ENCODE assay signal across 8 cellular contexts in the genomic region with DNA sequence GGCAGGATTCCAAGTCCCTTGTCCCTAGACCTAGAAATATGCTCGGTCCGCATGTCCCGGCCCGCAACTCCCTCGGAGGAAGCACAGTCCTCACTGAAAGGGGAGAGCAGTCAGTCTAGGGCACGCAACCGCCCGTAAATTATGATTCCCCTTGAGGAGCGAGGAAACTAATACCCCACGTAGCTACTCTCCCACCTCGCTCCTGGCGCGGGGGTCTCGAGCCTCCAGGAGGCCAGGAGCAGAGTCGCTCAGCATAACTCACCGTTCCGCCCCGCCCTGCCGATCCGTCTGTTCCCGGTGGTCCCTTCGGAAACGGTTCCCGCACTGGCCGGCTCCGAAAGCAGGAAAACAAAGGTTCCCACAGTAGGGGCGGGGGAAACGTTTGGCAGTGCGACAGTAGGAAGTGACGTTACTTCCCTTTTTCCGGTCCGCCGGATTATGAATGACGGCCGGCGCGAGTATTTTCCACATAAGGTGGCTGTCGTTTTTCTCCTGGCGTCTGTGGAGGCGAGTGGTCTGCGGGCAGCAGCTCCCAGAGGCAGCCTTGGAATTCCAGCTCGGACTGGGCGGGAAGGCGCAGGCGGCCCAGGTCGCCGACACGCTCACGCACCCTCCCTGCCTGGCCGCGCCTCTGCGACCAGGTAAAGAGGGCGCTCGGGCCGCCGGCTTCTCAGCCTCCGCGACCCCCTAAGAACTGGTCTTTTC.
DNase-seq lines count a peak whose midpoint lies in the region; ATAC-seq lines count a peak whose summit lies in the region.

A gene with protein sequence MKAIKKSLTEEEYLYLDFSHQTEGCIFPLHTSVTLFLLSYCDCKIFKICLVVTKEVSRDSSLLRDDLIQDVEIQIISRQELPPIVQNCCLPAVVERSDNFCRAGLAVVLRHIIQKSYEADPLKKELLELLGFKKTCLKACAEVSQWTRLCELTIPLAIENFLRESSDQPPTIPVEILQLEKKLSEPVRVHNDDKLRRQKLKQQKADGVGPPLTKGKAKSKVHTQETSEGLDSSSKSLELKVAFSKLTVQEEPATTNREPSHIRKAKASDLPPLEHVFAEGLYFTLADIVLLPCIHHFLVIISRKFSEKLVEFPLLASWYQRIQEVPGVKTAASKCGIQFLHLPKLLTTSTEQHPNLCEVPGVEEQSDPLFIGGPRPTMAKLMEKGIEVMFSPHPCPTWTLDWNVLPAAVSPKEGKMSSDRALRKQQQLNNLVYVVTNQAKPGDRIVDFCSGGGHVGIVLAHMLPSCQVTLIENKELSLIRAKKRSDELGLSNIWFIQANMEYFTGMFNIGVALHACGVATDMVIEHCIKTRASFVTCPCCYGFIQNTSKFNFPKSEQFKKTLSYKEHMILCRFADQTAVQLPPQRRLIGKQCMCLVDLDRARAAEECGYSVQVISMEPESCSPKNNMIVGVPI (plus strand): TSS at position 409 of the 705 bp plus-strand sequence. CDS start 8,830 bp downstream, outside the sequence.
TSS of gene INTS12 (minus strand) at position 314 of the 705 bp plus-strand sequence. CDS start 8,684 bp downstream, outside the sequence.

- H3K4me2 ChIP-seq in BLaER1, result peak within 1 kb of the TSS; percentile 89

- peak within 1 kb of the TSS; percentile 86 for H3K27ac ChIP-seq in BLaER1

- peak; percentile 93 for DNase-seq in NCI-H69 (lab: John Stamatoyannopoulos, UW)
- DNase-seq in activated CD4-positive, alpha-beta T cell treated with anti-CD3 and anti-CD28 coated beads, Interleukin-2, amount 50 U/mL, for 1 hour, result peak; percentile 84
- DNase-seq in dedifferentiated amniotic fluid mesenchymal stem cell (ENCODE audit: extremely low spot score), result peak; percentile 95
- DNase-seq in left kidney (ENCODE audit: low read depth, low spot score), result peak; percentile 97
- peak; percentile 89 to 91 for DNase-seq in stimulated activated CD4-positive, alpha-beta T cell treated with anti-CD3 and anti-CD28 coated beads, Interleukin-2, amount 100 ng/mL, for 24 hours

- no peaks in the 10 kb centered on the region for H3K9me3 ChIP-seq in BLaER1

- no peaks in the 10 kb centered on the region for H3K27me3 ChIP-seq in BLaER1

- H3K9ac ChIP-seq in BLaER1, result peak within 1 kb of the TSS; percentile 90

- peaks cover 26% of the 10 kb centered on the region for H3K4me1 ChIP-seq in BLaER1

- H3K36me3 ChIP-seq in BLaER1, result peaks cover 17% of the 10 kb centered on the region

- H3K4me3 ChIP-seq in BLaER1, result peak within 1 kb of the TSS; percentile 95

- peak; percentile 80 for ATAC-seq in GM19328 (IDR thresholded peaks at IDR 0.05; ENCODE audit: unreplicated experiment)
- peak; percentile 76 for ATAC-seq in HG03520 (IDR thresholded peaks at IDR 0.05; ENCODE audit: unreplicated experiment)

- 0 out of 2 replicates have a peak, but pooled peaks cover 14% of the 10 kb centered on the region for H4K20me1 ChIP-seq in BLaER1

Comparison
In these comparisons a context has a peak if more than half of its experiments do, and no peak if none do; other contexts are left out.
1. Peak in every context shown above with its lines: DNase-seq, ATAC-seq, H3K4me3 ChIP-seq and H3K27ac ChIP-seq.